10 cellular contexts compared by ENCODE assay signal in genomic region chr3:127035672-127036071, GRCh38. TPM values are rescaled to one million over a fixed set of nuclear protein-coding genes. Genes with fewer than 3 reads are reported as not detected.
A peak's percentile ranks its signal among the peaks of the same experiment; 100 is the strongest.
DNase-seq lines count a peak whose midpoint lies in the region; ATAC-seq and TF ChIP-seq lines count a peak whose summit lies in the region.
"Had no signal": no experiment of that assay in that cellular context is flagged by ENCODE, and none has a peak within 500 bp of the region (broad histone marks: within the 10 kb centered on the region; RNA-seq: fewer than 3 reads in every experiment).

No MANE protein-coding gene starts in this region.

- peak overlapping the region; percentile 61 for H3K9ac ChIP-seq in PC-3 (ENCODE audit: low read length)
- no peak overlapping the region for H3K9ac ChIP-seq in fibroblast of lung (ENCODE audit: insufficient read depth, low read length)

- intact Hi-C loops in PC-3 (cut with micrococcal nuclease): no loop called here

- POLR2A ChIA-PET in PC-3 (lab: Charles Lee; ENCODE audit: unreplicated experiment): no interaction called here

- H4K20me1 ChIP-seq in PC-3 (ENCODE audit: low read length) (no peaks in the 10 kb centered on the region), fibroblast of lung (ENCODE audit: control insufficient read depth, extremely low read depth, insufficient read depth, low read length) (no peaks in the 10 kb centered on the region)

- H3K4me2 ChIP-seq in PC-3 (ENCODE audit: low read length): peak overlapping the region; percentile 22
- no peak overlapping the region for H3K4me2 ChIP-seq in fibroblast of lung (ENCODE audit: extremely low read depth, insufficient read depth, low read length)

- H3K4me3 ChIP-seq in PC-3 (ENCODE audit: low read length): no peak overlapping the region
- H3K4me3 ChIP-seq in fibroblast of lung (replicated peaks in 1 of 4; ENCODE audit: control extremely low read depth in 1 of 4, insufficient read depth in 1 of 4, low read depth in 3 of 4, low read length in 4 of 4): no peak overlapping the region

- CTCF ChIA-PET in PC-3 (lab: Charles Lee): no interaction called here

- H3K4me1 ChIP-seq in PC-3 (ENCODE audit: insufficient read depth, low read length) (peaks cover 12% of the 10 kb centered on the region), fibroblast of lung (ENCODE audit: control insufficient read depth, extremely low read depth, insufficient read depth, low read length) (peaks cover 4% of the 10 kb centered on the region)

- H3K27me3 ChIP-seq in PC-3 (ENCODE audit: low read length) (no peaks in the 10 kb centered on the region), fibroblast of lung (ENCODE audit: control insufficient read depth, insufficient read depth, low read length) (no peaks in the 10 kb centered on the region)

- no peaks in the 10 kb centered on the region for H3K9me3 ChIP-seq in PC-3 (ENCODE audit: low read length)
- H3K9me3 ChIP-seq in fibroblast of lung (ENCODE audit: control insufficient read depth, insufficient read depth, low read depth, low read length): no peaks in the 10 kb centered on the region

- H3K36me3 ChIP-seq in PC-3 (ENCODE audit: low read depth, low read length) (no peaks in the 10 kb centered on the region), fibroblast of lung (ENCODE audit: control insufficient read depth, insufficient read depth, low read length) (peaks cover 11% of the 10 kb centered on the region)

- H3K9me3 Mint-ChIP-seq in osteocyte (ENCODE audit: unreplicated experiment): no peaks in the 10 kb centered on the region
- no peaks in the 10 kb centered on the region for H3K9me3 Mint-ChIP-seq in type B pancreatic cell
- H3K9me3 Mint-ChIP-seq: activated B cell treated with CpG ODN at 0.5 μM for 24 hours had no signal

- TF ChIP-seq CTCF in PC-3 (conservative IDR thresholded peaks at IDR 0.05; ENCODE audit: low read depth, low read length) (no peak), fibroblast of lung (conservative IDR thresholded peaks at IDR 0.05 in 1 of 2, IDR thresholded peaks at IDR 0.05 in 1 of 2; ENCODE audit: low read depth in 1 of 2, low read length in 2 of 2) (no peak), osteocyte (IDR thresholded peaks at IDR 0.05) (no peak), type B pancreatic cell (conservative IDR thresholded peaks at IDR 0.05) (no peak)

- H3K9me2 ChIP-seq in PC-3 (replicated peaks; ENCODE audit: low read length): no peaks in the 10 kb centered on the region

- H3K79me2 ChIP-seq in PC-3 (ENCODE audit: low read length) (no peaks in the 10 kb centered on the region), fibroblast of lung (ENCODE audit: control insufficient read depth, insufficient read depth, low read length) (no peaks in the 10 kb centered on the region)

- H3K4me3 Mint-ChIP-seq in osteocyte (ENCODE audit: unreplicated experiment) (no peak overlapping the region), type B pancreatic cell (no peak overlapping the region)
- H3K4me3 Mint-ChIP-seq: activated B cell treated with CpG ODN at 0.5 μM for 24 hours had no signal

- no peaks in the 10 kb centered on the region for H3K27me3 Mint-ChIP-seq in osteocyte (ENCODE audit: unreplicated experiment)
- H3K27me3 Mint-ChIP-seq in type B pancreatic cell: peaks cover 4% of the 10 kb centered on the region
- H3K27me3 Mint-ChIP-seq: activated B cell treated with CpG ODN at 0.5 μM for 24 hours had no signal

- H3K4me1 Mint-ChIP-seq in osteocyte (ENCODE audit: unreplicated experiment): peaks cover 21% of the 10 kb centered on the region
- peaks cover 8% of the 10 kb centered on the region for H3K4me1 Mint-ChIP-seq in type B pancreatic cell (ENCODE audit: unreplicated experiment)
- H3K4me1 Mint-ChIP-seq: activated B cell treated with CpG ODN at 0.5 μM for 24 hours had no signal

- no peak overlapping the region for H2AFZ ChIP-seq in PC-3 (ENCODE audit: low read length)
- no peak overlapping the region for H2AFZ ChIP-seq in fibroblast of lung (ENCODE audit: low read length)

- peak overlapping the region; percentile 66 for H3K27ac Mint-ChIP-seq in osteocyte (ENCODE audit: unreplicated experiment)
- no peak overlapping the region for H3K27ac Mint-ChIP-seq in type B pancreatic cell
- H3K27ac Mint-ChIP-seq: activated B cell treated with CpG ODN at 0.5 μM for 24 hours had no signal

- peaks cover 19% of the 10 kb centered on the region for H3K36me3 Mint-ChIP-seq in osteocyte (ENCODE audit: unreplicated experiment)
- no peaks in the 10 kb centered on the region for H3K36me3 Mint-ChIP-seq in type B pancreatic cell

- peak; percentile 75 for DNase-seq in CD1c-positive myeloid dendritic cell (ENCODE audit: extremely low spot score)
- peak; percentile 76 for DNase-seq in PC-3
- DNase-seq in fibroblast of lung (ENCODE audit: low read depth in 2 of 2): peak; percentile 89 to 93
- DNase-seq in osteocyte (ENCODE audit: extremely low spot score, unreplicated experiment): no peak
- DNase-seq in KBM-7: no peak
- DNase-seq in DMS114 treated with DMSO at 0.1 percent for 48 hours (lab: John Stamatoyannopoulos, UW; ENCODE audit: unreplicated experiment): no peak
- DNase-seq in NCI-H1092 (lab: John Stamatoyannopoulos, UW): no peak
- DNase-seq in type B pancreatic cell (ENCODE audit: extremely low spot score, unreplicated experiment): no peak
- DNase-seq: activated B cell treated with CpG ODN at 0.5 μM for 24 hours, NCI-H1092 treated with DMSO at 0.1 percent for 48 hours had no signal

- no TSS peak for BruUV-seq in PC-3 (replicated peaks; lab: Mats Ljungman, UMichigan)

- H3K27ac ChIP-seq in PC-3 (ENCODE audit: low read length) (peak overlapping the region; percentile 66), fibroblast of lung (ENCODE audit: insufficient read depth, low read length) (peak overlapping the region; percentile 78)

- ATAC-seq in PC-3: peak; percentile 78

- in situ Hi-C loops in KBM-7 (cut with MboI; ENCODE audit: low pct_unique_long_range_greater_than_20kb, low sequenced_read_pairs): no loop called here

- H3F3A ChIP-seq in PC-3 (ENCODE audit: low read length, unreplicated experiment): no peaks in the 10 kb centered on the region

RNA-seq across cellular contexts. Expression of gene PLXNA1, which starts 52.8 kb away (rescaled TPM):
- total RNA-seq in PC-3 (2014; rRNA removed) (30.0 and 38.0 TPM in 2 replicates), fibroblast of lung (36.0 and 48.6 TPM in 2 replicates), osteocyte (60.5 and 65.5 TPM in 2 replicates), type B pancreatic cell (ENCODE audit: low replicate concordance) (55.9 and 59.2 TPM in 2 replicates)
- 21.1 and 22.9 TPM in 2 replicates for polyA plus RNA-seq in fibroblast of lung
- polyA plus RNA-seq in fibroblast of lung (2012): 30.2 and 38.0 TPM in 2 replicates
- 98.1 and 107 TPM in 2 replicates for polyA minus RNA-seq in fibroblast of lung (ENCODE audit: low replicate concordance)

Comparison
In these comparisons a context has a peak if more than half of its experiments do, and no peak if none do; other contexts are left out.
1. DNase-seq: peak in CD1c-positive myeloid dendritic cell (single experiment), PC-3 (single experiment) and fibroblast of lung (2 of 2); none in osteocyte (single experiment), KBM-7 (single experiment), DMS114 treated with DMSO at 0.1 percent for 48 hours (single experiment), NCI-H1092 (single experiment) and type B pancreatic cell (single experiment).